8 cellular contexts compared by ENCODE assay signal in genomic region chr9:136095495-136096058, GRCh38. TPM values are rescaled to one million over a fixed set of nuclear protein-coding genes. Genes with fewer than 3 reads are reported as not detected.
DNase-seq lines count a peak whose midpoint lies in the region; ATAC-seq and TF ChIP-seq lines count a peak whose summit lies in the region.

No MANE protein-coding gene starts in this region.

- intact Hi-C loops in left lung (cut with DNase I) = no loop called here

- H4K20me1 ChIP-seq in BLaER1 = peaks cover 8% of the 10 kb centered on the region; the same call in 1 of the 2 replicates

- WGBS in thymus = 5% methylated on average over 73 of the region's 73 CpGs

- no peak overlapping the region for H3K9ac ChIP-seq in BLaER1

- H3K9me3 ChIP-seq in BLaER1 = no peaks in the 10 kb centered on the region
- H3K9me3 ChIP-seq in left lung = no peaks in the 10 kb centered on the region
- no peaks in the 10 kb centered on the region for H3K9me3 ChIP-seq in thymus (ENCODE audit: control insufficient read depth)

- peak; percentile 51 for ATAC-seq in left lung

- H3K4me1 ChIP-seq in BLaER1 (peaks cover 33% of the 10 kb centered on the region), left lung (peaks cover 14 to 50% of the 10 kb centered on the region in 2 donors), thymus (ENCODE audit: control insufficient read depth, insufficient read depth, low read length) (no peaks in the 10 kb centered on the region)

- H3K27ac ChIP-seq in BLaER1 = no peak overlapping the region
- peak overlapping the region; percentile 80 to 87 for H3K27ac ChIP-seq in left lung
- H3K27ac ChIP-seq in thymus (ENCODE audit: low read depth) = no peak overlapping the region

- DNase-seq in LNCaP clone FGC (ENCODE audit: low read depth) (no peak), cardiac fibroblast (ENCODE audit: low read depth in 2 of 2) (peak; percentile 44 to 46), left lung (no peak), GM19238 (ENCODE audit: insufficient read length, low spot score) (no peak), COLO829 (ENCODE audit: low spot score) (no peak)
- no peak for DNase-seq in activated effector memory CD4-positive, alpha-beta T cell treated with anti-CD3 and anti-CD28 coated beads, Interleukin-2, amount 50 U/mL, for 16 hours

- H3K4me3 ChIP-seq in BLaER1 = peak overlapping the region; percentile 64
- peak overlapping the region; percentile 50 for H3K4me3 ChIP-seq in LNCaP clone FGC (ENCODE audit: low read depth, low read length)
- peak overlapping the region; percentile 57 to 69 for H3K4me3 ChIP-seq in cardiac fibroblast (replicated peaks in 1 of 2; ENCODE audit: low read depth in 2 of 2, low read length in 2 of 2)
- peak overlapping the region; percentile 53 to 77 for H3K4me3 ChIP-seq in left lung
- H3K4me3 ChIP-seq in thymus (ENCODE audit: low read length) = peak overlapping the region; percentile 51

- H3K27me3 ChIP-seq in BLaER1 = peaks cover 71% of the 10 kb centered on the region
- peaks cover 0 to 21% of the 10 kb centered on the region in 2 donors for H3K27me3 ChIP-seq in left lung
- H3K27me3 ChIP-seq in thymus (ENCODE audit: control insufficient read depth, insufficient read depth) = peaks cover 57% of the 10 kb centered on the region

- TF ChIP-seq CTCF in LNCaP clone FGC (IDR thresholded peaks at IDR 0.05; ENCODE audit: control insufficient read depth, extremely low read depth, insufficient read depth) = no peak
- no peak for TF ChIP-seq CTCF in cardiac fibroblast (IDR thresholded peaks at IDR 0.05; ENCODE audit: low read depth, low read length)
- no peak for TF ChIP-seq CTCF in left lung (IDR thresholded peaks at IDR 0.05)

- H3K4me2 ChIP-seq in BLaER1 = peak overlapping the region; percentile 76

- H3K36me3 ChIP-seq in BLaER1 = no peaks in the 10 kb centered on the region
- peaks cover 0 to 9% of the 10 kb centered on the region in 2 donors for H3K36me3 ChIP-seq in left lung
- H3K36me3 ChIP-seq in thymus (ENCODE audit: control insufficient read depth, insufficient read depth) = no peaks in the 10 kb centered on the region

RNA-seq across cellular contexts. Expression of gene NACC2, which starts 0.5 kb away (rescaled TPM):
- total RNA-seq in left lung = 10 to 100 TPM; 25.2 to 29.5 TPM
- 4.4 TPM for polyA plus RNA-seq in thymus

RNA-seq across cellular contexts. Expression of gene TMEM250, which starts 23.1 kb away (rescaled TPM):
- 10 to 100 TPM; 30.4 to 42.1 TPM for total RNA-seq in left lung
- 22.4 TPM for polyA plus RNA-seq in thymus

Comparison
In these comparisons a context has a peak if more than half of its experiments do, and no peak if none do; other contexts are left out.
1. H3K27ac ChIP-seq: peak in left lung (2 of 2); none in BLaER1 (single experiment) and thymus (single experiment).
2. DNase-seq: peak in cardiac fibroblast (2 of 2); none in LNCaP clone FGC (single experiment), left lung (0 of 2), GM19238 (single experiment), activated effector memory CD4-positive, alpha-beta T cell treated with anti-CD3 and anti-CD28 coated beads, Interleukin-2, amount 50 U/mL, for 16 hours (single experiment) and COLO829 (single experiment).
3. Peak in every context shown above with its lines, with median percentiles within 50 percentile points of each other: H3K4me3 ChIP-seq.